In the genomic region with DNA sequence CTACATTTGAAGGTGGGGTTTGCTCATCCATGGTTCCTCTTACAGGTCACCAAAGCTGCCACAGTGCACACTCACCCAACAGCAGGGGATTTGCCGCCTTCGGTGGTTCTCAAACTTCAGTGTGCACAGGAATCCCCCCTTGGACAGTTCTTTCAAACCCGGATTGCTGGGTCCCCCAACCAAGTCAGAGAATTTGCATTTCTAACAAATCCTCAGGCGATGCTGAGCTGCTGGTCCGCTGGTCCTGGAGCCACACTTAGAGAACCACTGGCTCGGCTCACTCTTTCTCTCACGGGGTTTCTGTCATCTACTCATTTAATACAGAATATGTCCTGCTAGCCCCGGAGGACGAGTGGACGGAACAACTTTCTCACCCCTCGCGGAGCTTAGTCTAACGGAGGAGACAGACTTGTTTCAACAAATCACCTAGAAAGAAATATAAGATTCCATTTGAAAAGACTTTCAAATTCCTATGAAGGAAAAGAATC, we compare ENCODE assay signal across 1 cellular context.
TF ChIP-seq lines count a peak whose summit lies in the region.

No MANE protein-coding gene starts in this region.

TF ChIP-seq in IMR-90, 13 proteins besides CTCF, POLR2A, EP300 and RAD21 (continued from another document):
- no peak for TF ChIP-seq ELK1 (IDR thresholded peaks at IDR 0.05; ENCODE audit: borderline replicate concordance, low read depth, low read length)
- no peak for TF ChIP-seq BHLHE40 (IDR thresholded peaks at IDR 0.05; ENCODE audit: low read depth, low read length)
- no peak for TF ChIP-seq NFE2L2 (IDR thresholded peaks at IDR 0.05; ENCODE audit: low read depth, low read length)
- TF ChIP-seq RFX5 (IDR thresholded peaks at IDR 0.05; ENCODE audit: low read depth, low read length) = no peak
- TF ChIP-seq USF2 (IDR thresholded peaks at IDR 0.05; ENCODE audit: low read depth, low read length) = no peak
- TF ChIP-seq SMC3 (IDR thresholded peaks at IDR 0.05; ENCODE audit: low read depth, low read length) = no peak
- no peak for TF ChIP-seq MAFK (IDR thresholded peaks at IDR 0.05; ENCODE audit: low read depth, low read length)
- no peak for TF ChIP-seq CHD1 (IDR thresholded peaks at IDR 0.05; ENCODE audit: low read depth, low read length)
- no peak for TF ChIP-seq CEBPB (IDR thresholded peaks at IDR 0.05; ENCODE audit: low read depth, low read length)
